In the genomic region with DNA sequence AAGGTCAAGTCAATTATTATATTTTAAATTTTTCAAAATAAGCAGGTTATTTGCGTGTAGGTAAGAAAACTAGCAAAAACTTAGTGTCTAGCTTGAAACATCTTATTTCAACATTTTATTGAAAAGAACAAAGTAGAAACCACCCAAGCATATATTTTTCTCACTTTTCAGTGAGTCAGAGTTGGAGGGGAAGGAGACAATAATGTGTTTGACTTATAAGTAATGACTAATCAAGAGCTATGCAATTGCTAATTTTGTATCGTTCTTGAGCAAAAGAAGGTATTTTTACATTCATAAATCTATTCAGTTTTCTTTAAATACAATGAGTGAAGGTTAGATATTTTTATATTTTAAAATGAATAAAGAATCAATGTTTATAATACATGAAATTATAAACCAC, we compare ENCODE assay signal across 20 cellular contexts.
"Had no signal": no experiment of that assay in that cellular context is flagged by ENCODE, and none has a peak within 500 bp of the region (broad histone marks: within the 10 kb centered on the region; RNA-seq: fewer than 3 reads in every experiment).

No MANE protein-coding gene starts in this region.

- H3K27me3 ChIP-seq: brain microvascular endothelial cell, suprapubic skin, upper lobe of left lung had no signal

- H3K36me3 ChIP-seq: brain microvascular endothelial cell, lower lobe of right lung, suprapubic skin, upper lobe of left lung, WERI-Rb-1 had no signal

- H3K9me3 ChIP-seq: lower lobe of right lung, suprapubic skin, upper lobe of left lung had no signal

- H3K27ac ChIP-seq: brain microvascular endothelial cell, lower lobe of right lung, skin epidermis, suprapubic skin, upper lobe of left lung, WERI-Rb-1 had no signal

- DNase-seq: activated CD4-positive, alpha-beta T cell treated with anti-CD3 and anti-CD28 coated beads for 4 hours; activated CD8-positive, alpha-beta memory T cell treated with anti-CD3 and anti-CD28 coated beads, Interleukin-2, amount 50 U/mL, for 4 hours; activated CD8-positive, alpha-beta T cell treated with anti-CD3 and anti-CD28 coated beads for 36 hours; activated gamma-delta T cell; activated T-cell treated with anti-CD3 and anti-CD28 coated beads, Interleukin-2, amount 50 U/mL, for 48 hours; amniotic stem cell; brain microvascular endothelial cell; cortex of kidney; effector CD4-positive, alpha-beta T cell; left colon; lower lobe of right lung; nephron progenitor cell; right cardiac atrium; stimulated activated CD4-positive, alpha-beta T cell treated with anti-CD3 and anti-CD28 coated beads, Interleukin-4, amount 100 ng/mL, for 4 hours; stimulated activated CD8-positive, alpha-beta memory T cell treated with anti-CD3 and anti-CD28 coated beads, Interleukin-4, amount 100 ng/mL, for 48 hours; stimulated activated naive CD8-positive, alpha-beta T cell treated with anti-CD3 and anti-CD28 coated beads, Interleukin-15, Interleukin-2, amounts not matched to agents 100 U/mL and 50 U/mL, for 24 hours; upper lobe of left lung; WERI-Rb-1 had no signal

- H3K4me3 ChIP-seq: lower lobe of right lung, skin epidermis, suprapubic skin, upper lobe of left lung had no signal

- H3K4me1 ChIP-seq: lower lobe of right lung, suprapubic skin, upper lobe of left lung had no signal
